ENCODE assay signal across 20 cellular contexts in genomic region chr10:9951481-9952257, GRCh38.
DNase-seq lines count a peak whose midpoint lies in the region; ATAC-seq and TF ChIP-seq lines count a peak whose summit lies in the region.
"Had no signal": no experiment of that assay in that cellular context is flagged by ENCODE, and none has a peak within 500 bp of the region (broad histone marks: within the 10 kb centered on the region; RNA-seq: fewer than 3 reads in every experiment).

No MANE protein-coding gene starts in this region.

- intact Hi-C loops in CD4-positive, alpha-beta T cell (cut with DNase I, micrococcal nuclease) = no loop called here
- intact Hi-C loops in ovary (cut with DNase I) = no loop called here

- H3K27ac Mint-ChIP-seq in CD4-positive, alpha-beta T cell = no peak overlapping the region
- H3K27ac Mint-ChIP-seq: CD4-positive, alpha-beta memory T cell; GM23338 had no signal

- POLR2A ChIA-PET in CD4-positive, alpha-beta T cell (lab: Charles Lee) = no interaction called here

- no peaks in the 10 kb centered on the region for H3K36me3 ChIP-seq in ovary

- no peaks in the 10 kb centered on the region for H3K9me3 ChIP-seq in CD4-positive, alpha-beta T cell (ENCODE audit: control insufficient read depth, low read length)
- no peaks in the 10 kb centered on the region for H3K9me3 ChIP-seq in ovary

- no peaks in the 10 kb centered on the region for H3K4me1 ChIP-seq in ovary (ENCODE audit: insufficient read depth)

- WGBS in ovary, 3 donors = 44 to 60% (median 51%) methylated on average over 1 of the region's 1 CpG

- H3K36me3 Mint-ChIP-seq in CD4-positive, alpha-beta T cell (ENCODE audit: low read depth) = no peaks in the 10 kb centered on the region
- H3K36me3 Mint-ChIP-seq: CD4-positive, alpha-beta memory T cell had no signal

- no peak overlapping the region for H3K27ac ChIP-seq in CD4-positive, alpha-beta T cell (ENCODE audit: low read depth, low read length)
- H3K27ac ChIP-seq in ovary = no peak overlapping the region
- H3K27ac ChIP-seq: SK-N-MC had no signal

- no peak overlapping the region for H3K4me3 Mint-ChIP-seq in CD4-positive, alpha-beta T cell
- H3K4me3 Mint-ChIP-seq: CD4-positive, alpha-beta memory T cell; GM23338 had no signal

- TF ChIP-seq CTCF in fibroblast of pulmonary artery (IDR thresholded peaks at IDR 0.05; ENCODE audit: low read length, missing control alignments) (no peak), ovary (IDR thresholded peaks at IDR 0.05) (no peak)
- no peak for TF ChIP-seq CTCF in CD4-positive, alpha-beta T cell (IDR thresholded peaks at IDR 0.05)

- no peaks in the 10 kb centered on the region for H3K27me3 ChIP-seq in CD4-positive, alpha-beta T cell (ENCODE audit: control insufficient read depth, insufficient read depth, low read length)
- no peaks in the 10 kb centered on the region for H3K27me3 ChIP-seq in ovary

- no peak for ATAC-seq in CD4-positive, alpha-beta T cell (ENCODE audit: poor library complexity)
- ATAC-seq: GM12878, GM23338, HepG2 had no signal

- no peaks in the 10 kb centered on the region for H3K4me1 Mint-ChIP-seq in CD4-positive, alpha-beta T cell (ENCODE audit: low read depth)
- H3K4me1 Mint-ChIP-seq: CD4-positive, alpha-beta memory T cell; GM23338 had no signal

- H3K9me3 Mint-ChIP-seq in CD4-positive, alpha-beta T cell = no peaks in the 10 kb centered on the region
- H3K9me3 Mint-ChIP-seq: GM23338 had no signal

- peak; percentile 51 for DNase-seq in HCEC 1CT
- DNase-seq in amniotic epithelial cell (ENCODE audit: low read depth) = peak; percentile 83
- DNase-seq in fibroblast of pulmonary artery (ENCODE audit: low read depth) = peak; percentile 72
- DNase-seq in GM19238 (ENCODE audit: insufficient read length, low spot score) = no peak
- no peak for DNase-seq in CD4-positive, alpha-beta T cell
- DNase-seq in ovary = no peak
- no peak for DNase-seq in activated T-cell treated with anti-CD3 and anti-CD28 coated beads, Interleukin-2, amount 50 U/mL, for 48 hours
- DNase-seq: ACHN; Calu3; CD4-positive, alpha-beta memory T cell; MM.1S; NCI-H1105; NCI-H1694; NCI-H226; NCI-H526; Right ventricle myocardium superior had no signal

- H3K4me3 ChIP-seq in fibroblast of pulmonary artery (replicated peaks; ENCODE audit: low read depth, low read length) (no peak overlapping the region), ovary (no peak overlapping the region)
- H3K4me3 ChIP-seq: GM12878, GM23338, SK-N-MC had no signal

- no peak for TF ChIP-seq EP300 in ovary (IDR thresholded peaks at IDR 0.05)

- no peak for TF ChIP-seq POLR2A in ovary (IDR thresholded peaks at IDR 0.05)

- CTCF ChIA-PET in CD4-positive, alpha-beta T cell (lab: Charles Lee) = no interaction called here

- H3K27me3 Mint-ChIP-seq in CD4-positive, alpha-beta T cell = peaks cover 14% of the 10 kb centered on the region

Comparison
In these comparisons a context has a peak if more than half of its experiments do, and no peak if none do; other contexts are left out.
1. DNase-seq: peak in HCEC 1CT (single experiment), amniotic epithelial cell (single experiment) and fibroblast of pulmonary artery (single experiment); none in GM19238 (single experiment), CD4-positive, alpha-beta T cell (0 of 10), ovary (0 of 5) and activated T-cell treated with anti-CD3 and anti-CD28 coated beads, Interleukin-2, amount 50 U/mL, for 48 hours (0 of 2).